20 cellular contexts compared by ENCODE assay signal in the genomic region with DNA sequence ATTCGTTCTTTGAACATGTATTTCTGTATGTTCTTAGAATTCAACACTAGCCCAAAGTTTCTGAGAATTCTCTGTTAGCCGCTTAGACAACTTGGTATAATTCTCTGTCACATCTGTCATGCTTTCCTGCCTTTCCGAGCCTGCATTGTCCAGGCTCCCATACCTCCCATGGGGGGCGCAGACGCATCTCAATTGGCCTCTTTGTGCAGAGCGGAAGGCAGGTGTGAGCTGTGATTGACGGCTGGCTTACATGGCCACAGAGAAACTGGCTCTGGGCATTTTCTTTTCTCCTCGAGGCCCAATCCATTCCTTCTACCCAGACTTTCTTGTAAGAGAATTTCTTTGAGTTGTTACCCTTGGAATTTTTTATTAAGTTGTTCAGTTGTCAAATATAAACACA.
DNase-seq lines count a peak whose midpoint lies in the region; ATAC-seq and TF ChIP-seq lines count a peak whose summit lies in the region.
"Had no signal": no experiment of that assay in that cellular context is flagged by ENCODE, and none has a peak within 500 bp of the region (broad histone marks: within the 10 kb centered on the region; RNA-seq: fewer than 3 reads in every experiment).

No MANE protein-coding gene starts in this region.

- H3K27ac ChIP-seq in GM23338 (ENCODE audit: low read depth) = no peak overlapping the region
- H3K27ac ChIP-seq: C4-2B, heart left ventricle had no signal

- H3K4me1 Mint-ChIP-seq in GM23338 (peaks cover 61% of the 10 kb centered on the region), neural crest cell (peaks cover 29% of the 10 kb centered on the region)
- peaks cover 9% of the 10 kb centered on the region for H3K4me1 Mint-ChIP-seq in activated T-helper 2 cell treated with anti-CD3 and anti-CD28 coated beads, Interferon-gamma antibody, Interleukin-2, Interleukin-4, amounts not matched to agents 10 μg/mL and 5 μg/mL and 100 μg/mL, durations not matched to agents 14 hours and 24 hours and 36 hours (ENCODE audit: low read depth)
- H3K4me1 Mint-ChIP-seq: activated CD8-positive, alpha-beta memory T cell treated with anti-CD3 and anti-CD28 coated beads, Interleukin-2, amount 10 ng/mL, durations not matched to agents 7 days and 5 days had no signal

- H3K9me3 Mint-ChIP-seq in GM23338 (no peaks in the 10 kb centered on the region), neural crest cell (no peaks in the 10 kb centered on the region)
- no peaks in the 10 kb centered on the region for H3K9me3 Mint-ChIP-seq in activated T-helper 2 cell treated with anti-CD3 and anti-CD28 coated beads, Interferon-gamma antibody, Interleukin-2, Interleukin-4, amounts not matched to agents 10 μg/mL and 5 μg/mL and 100 μg/mL, durations not matched to agents 14 hours and 24 hours and 36 hours
- H3K9me3 Mint-ChIP-seq: dendritic cell treated with granulocyte-macrophage colony-stimulating factor and Interleukin-4, amounts not matched to agents 40 ng/mL and 50 ng/mL, for 4 days had no signal

- no peaks in the 10 kb centered on the region for H3K36me3 ChIP-seq in GM23338 (ENCODE audit: insufficient read depth)
- H3K36me3 ChIP-seq: heart left ventricle had no signal

- H3K4me3 Mint-ChIP-seq in GM23338 (no peak overlapping the region), neural crest cell (no peak overlapping the region)
- H3K4me3 Mint-ChIP-seq in activated T-helper 2 cell treated with anti-CD3 and anti-CD28 coated beads, Interferon-gamma antibody, Interleukin-2, Interleukin-4, amounts not matched to agents 10 μg/mL and 5 μg/mL and 100 μg/mL, durations not matched to agents 14 hours and 24 hours and 36 hours (ENCODE audit: low read depth) = no peak overlapping the region
- H3K4me3 Mint-ChIP-seq: activated CD8-positive, alpha-beta memory T cell treated with anti-CD3 and anti-CD28 coated beads, Interleukin-2, amount 10 ng/mL, durations not matched to agents 7 days and 5 days; dendritic cell treated with granulocyte-macrophage colony-stimulating factor and Interleukin-4, amounts not matched to agents 40 ng/mL and 50 ng/mL, for 4 days; naive B cell had no signal

- no peaks in the 10 kb centered on the region for H3K79me2 ChIP-seq in GM23338 (replicated peaks; ENCODE audit: insufficient read depth)

- no peak overlapping the region for H2AFZ ChIP-seq in GM23338

- TF ChIP-seq CTCF in GM23338 (conservative IDR thresholded peaks at IDR 0.05; ENCODE audit: low read depth in 2 of 2) = peak; percentile 29 to 58; a peak in 3 of 4 replicates
- TF ChIP-seq CTCF in neural crest cell (conservative IDR thresholded peaks at IDR 0.05) = no peak

- no peak overlapping the region for H3K4me3 ChIP-seq in GM23338
- H3K4me3 ChIP-seq: GM12878, heart left ventricle had no signal

- H3K4me2 ChIP-seq in GM23338 = peak overlapping the region; percentile 27; the same call in 1 of the 2 replicates

- intact Hi-C loops in activated T-helper 2 cell treated with anti-CD3 and anti-CD28 coated beads, Interferon-gamma antibody, Interleukin-2, Interleukin-4, amounts not matched to agents 10 μg/mL and 5 μg/mL and 100 μg/mL, durations not matched to agents 14 hours and 24 hours and 36 hours (cut with micrococcal nuclease) = no loop called here

- peaks cover 36% of the 10 kb centered on the region for H3K4me1 ChIP-seq in GM23338 (ENCODE audit: insufficient read depth)

- DNase-seq in GM23338 (ENCODE audit: low spot score) (peak; percentile 77), NCI-H1436 (lab: John Stamatoyannopoulos, UW) (peak; percentile 56), SHP77 (lab: John Stamatoyannopoulos, UW) (peak; percentile 30 to 74), neural crest cell (ENCODE audit: low read depth, low spot score) (peak; percentile 27), kidney tubule cell (ENCODE audit: low spot score) (no peak), MV-4-11 (lab: John Stamatoyannopoulos, UW) (no peak), AML-193 (lab: John Stamatoyannopoulos, UW) (no peak)
- DNase-seq in activated T-helper 2 cell treated with anti-CD3 and anti-CD28 coated beads, Interferon-gamma antibody, Interleukin-2, Interleukin-4, amounts not matched to agents 10 μg/mL and 5 μg/mL and 100 μg/mL, durations not matched to agents 14 hours and 24 hours and 36 hours (ENCODE audit: low spot score) = no peak
- DNase-seq: activated CD4-positive, CD25-positive, alpha-beta regulatory T cell; activated CD8-positive, alpha-beta memory T cell treated with anti-CD3 and anti-CD28 coated beads, Interleukin-2, amount 10 ng/mL, durations not matched to agents 7 days and 5 days; activated gamma-delta T cell treated with Interleukin-2 at 50 U/mL for 16 hours; heart left ventricle; left ventricle myocardium superior; naive B cell; NCI-H2171; T-helper 1 cell had no signal

- peaks cover 10% of the 10 kb centered on the region for H3K27me3 Mint-ChIP-seq in GM23338 (ENCODE audit: insufficient read depth, low read depth, poor library complexity)
- H3K27me3 Mint-ChIP-seq in neural crest cell (ENCODE audit: low read depth) = no peaks in the 10 kb centered on the region
- no peaks in the 10 kb centered on the region for H3K27me3 Mint-ChIP-seq in activated T-helper 2 cell treated with anti-CD3 and anti-CD28 coated beads, Interferon-gamma antibody, Interleukin-2, Interleukin-4, amounts not matched to agents 10 μg/mL and 5 μg/mL and 100 μg/mL, durations not matched to agents 14 hours and 24 hours and 36 hours (ENCODE audit: low read depth)
- H3K27me3 Mint-ChIP-seq: activated CD8-positive, alpha-beta memory T cell treated with anti-CD3 and anti-CD28 coated beads, Interleukin-2, amount 10 ng/mL, durations not matched to agents 7 days and 5 days; dendritic cell treated with granulocyte-macrophage colony-stimulating factor and Interleukin-4, amounts not matched to agents 40 ng/mL and 50 ng/mL, for 4 days had no signal

- H3K27ac Mint-ChIP-seq in GM23338 = peak overlapping the region; percentile 49; the same call in 1 of the 2 replicates
- peak overlapping the region; percentile 81 for H3K27ac Mint-ChIP-seq in neural crest cell (ENCODE audit: unreplicated experiment)
- H3K27ac Mint-ChIP-seq in activated T-helper 2 cell treated with anti-CD3 and anti-CD28 coated beads, Interferon-gamma antibody, Interleukin-2, Interleukin-4, amounts not matched to agents 10 μg/mL and 5 μg/mL and 100 μg/mL, durations not matched to agents 14 hours and 24 hours and 36 hours = no peak overlapping the region
- H3K27ac Mint-ChIP-seq: activated CD8-positive, alpha-beta memory T cell treated with anti-CD3 and anti-CD28 coated beads, Interleukin-2, amount 10 ng/mL, durations not matched to agents 7 days and 5 days; dendritic cell treated with granulocyte-macrophage colony-stimulating factor and Interleukin-4, amounts not matched to agents 40 ng/mL and 50 ng/mL, for 4 days had no signal

- peaks cover 6% of the 10 kb centered on the region; the same call in 1 of the 2 replicates for H3F3A ChIP-seq in GM23338 (replicated peaks; ENCODE audit: low read depth)

- H3K9me2 ChIP-seq in GM23338 (ENCODE audit: insufficient read depth) = peaks cover 5% of the 10 kb centered on the region; the same call in 1 of the 2 replicates

- H3K36me3 Mint-ChIP-seq in GM23338 (ENCODE audit: low read depth) (no peaks in the 10 kb centered on the region), neural crest cell (ENCODE audit: low read depth) (no peaks in the 10 kb centered on the region)
- H3K36me3 Mint-ChIP-seq in activated T-helper 2 cell treated with anti-CD3 and anti-CD28 coated beads, Interferon-gamma antibody, Interleukin-2, Interleukin-4, amounts not matched to agents 10 μg/mL and 5 μg/mL and 100 μg/mL, durations not matched to agents 14 hours and 24 hours and 36 hours (ENCODE audit: low read depth) = no peaks in the 10 kb centered on the region
- H3K36me3 Mint-ChIP-seq: activated CD8-positive, alpha-beta memory T cell treated with anti-CD3 and anti-CD28 coated beads, Interleukin-2, amount 10 ng/mL, durations not matched to agents 7 days and 5 days had no signal

- H3K27me3 ChIP-seq in GM23338 (ENCODE audit: insufficient read depth) = no peaks in the 10 kb centered on the region
- H3K27me3 ChIP-seq: heart left ventricle had no signal

- no peaks in the 10 kb centered on the region for H4K20me1 ChIP-seq in GM23338 (replicated peaks; ENCODE audit: insufficient read depth)

- peak; percentile 91 for ATAC-seq in GM23338
- ATAC-seq: activated CD8-positive, alpha-beta memory T cell treated with anti-CD3 and anti-CD28 coated beads, Interleukin-2, amount 10 ng/mL, durations not matched to agents 7 days and 5 days; GM12878; heart left ventricle; left ventricle myocardium superior; Panc1 had no signal

TF ChIP-seq in GM23338, 12 proteins besides CTCF, POLR2A, EP300 and RAD21:
- TF ChIP-seq NANOG (IDR thresholded peaks at IDR 0.05; ENCODE audit: borderline replicate concordance) (0 out of 2 replicates have a peak, but pooled peaks have one; percentile 12), ZNF114 (CRISPR knock-in tag; IDR thresholded peaks at IDR 0.05) (no peak), ZNF331 (CRISPR knock-in tag; IDR thresholded peaks at IDR 0.05; ENCODE audit: low read depth) (no peak)
TF ChIP-seq in GM23338: peak in this region for 1.

Comparison
In these comparisons a context has a peak if more than half of its experiments do, and no peak if none do; other contexts are left out.
1. DNase-seq: peak in GM23338 (single experiment), NCI-H1436 (single experiment), SHP77 (2 of 2) and neural crest cell (single experiment); none in kidney tubule cell (single experiment), activated T-helper 2 cell treated with anti-CD3 and anti-CD28 coated beads, Interferon-gamma antibody, Interleukin-2, Interleukin-4, amounts not matched to agents 10 μg/mL and 5 μg/mL and 100 μg/mL, durations not matched to agents 14 hours and 24 hours and 36 hours (single experiment), MV-4-11 (single experiment) and AML-193 (0 of 2).